12 cellular contexts compared by ENCODE assay signal in the genomic region with DNA sequence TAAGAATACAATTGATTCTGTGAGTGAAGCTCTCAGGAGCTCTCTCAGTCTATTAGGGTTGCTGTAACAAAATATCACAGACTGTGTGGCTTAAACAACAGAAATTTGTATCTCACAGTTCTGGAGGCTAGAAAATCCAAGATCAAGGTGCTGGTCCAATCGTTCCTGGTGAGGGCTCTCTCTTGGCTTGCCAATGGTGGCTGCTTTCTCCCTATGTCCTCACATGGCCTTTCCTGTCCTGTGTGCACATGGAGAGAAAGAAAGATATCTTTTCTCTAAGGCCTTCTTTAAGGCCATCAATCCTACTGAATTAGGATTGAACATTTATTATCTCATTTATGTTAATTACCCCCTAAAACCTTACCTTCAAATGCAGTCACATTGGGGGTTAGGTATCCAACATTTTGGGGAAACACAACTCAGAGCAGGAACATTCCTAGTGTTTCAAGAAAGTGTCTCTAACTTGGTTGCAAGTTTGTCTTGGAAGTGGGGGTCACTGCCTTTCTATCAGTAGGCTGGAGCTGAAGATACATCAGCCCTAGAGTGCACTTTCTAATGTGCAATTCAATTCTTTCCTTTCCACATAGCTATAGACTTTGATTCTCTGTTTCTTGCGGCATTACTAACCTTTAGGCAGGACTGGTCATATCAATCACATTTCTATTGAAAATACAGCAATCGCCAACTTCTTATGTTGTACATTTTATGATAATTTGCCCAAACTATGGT. TPM values are rescaled to one million over a fixed set of nuclear protein-coding genes. Genes with fewer than 3 reads are reported as not detected.
"Had no signal": no experiment of that assay in that cellular context is flagged by ENCODE, and none has a peak within 500 bp of the region (broad histone marks: within the 10 kb centered on the region; RNA-seq: fewer than 3 reads in every experiment).

No MANE protein-coding gene starts in this region.

- H3K4me1 Mint-ChIP-seq: activated B cell treated with CpG ODN at 0.5 μM for 24 hours; activated CD4-positive, alpha-beta memory T cell treated with anti-CD3 and anti-CD28 coated beads, Interleukin-2, amount 10 ng/mL, durations not matched to agents 7 days and 5 days; activated CD8-positive, alpha-beta memory T cell treated with anti-CD3 and anti-CD28 coated beads, Interleukin-2, amount 10 ng/mL, durations not matched to agents 7 days and 5 days; natural killer cell had no signal

- H3K36me3 ChIP-seq: cardiac muscle cell, vagina had no signal

- H3K9me3 ChIP-seq: vagina had no signal

- H3K27ac Mint-ChIP-seq: activated B cell treated with CpG ODN at 0.5 μM for 24 hours; activated CD4-positive, alpha-beta memory T cell treated with anti-CD3 and anti-CD28 coated beads, Interleukin-2, amount 10 ng/mL, durations not matched to agents 7 days and 5 days; activated CD8-positive, alpha-beta memory T cell treated with anti-CD3 and anti-CD28 coated beads, Interleukin-2, amount 10 ng/mL, durations not matched to agents 7 days and 5 days; activated naive CD8-positive, alpha-beta T cell; effector memory CD8-positive, alpha-beta T cell; natural killer cell; progenitor cell of endocrine pancreas; stimulated activated naive CD8-positive, alpha-beta T cell treated with anti-CD3 and anti-CD28 coated beads, Interleukin-15, Interleukin-2, amounts not matched to agents 100 ng/mL and 50 ng/mL, for 24 hours had no signal

- H3K27ac ChIP-seq: cardiac muscle cell, tibial nerve had no signal

- DNase-seq: activated B cell treated with CpG ODN at 0.5 μM for 24 hours; activated CD4-positive, alpha-beta memory T cell treated with anti-CD3 and anti-CD28 coated beads, Interleukin-2, amount 10 ng/mL, durations not matched to agents 7 days and 5 days; activated CD4-positive, alpha-beta T cell treated with anti-CD3 and anti-CD28 coated beads for 48 hours; activated CD8-positive, alpha-beta memory T cell treated with anti-CD3 and anti-CD28 coated beads, Interleukin-2, amount 10 ng/mL, durations not matched to agents 7 days and 5 days; effector memory CD8-positive, alpha-beta T cell; natural killer cell had no signal

- H3K4me3 Mint-ChIP-seq: activated B cell treated with CpG ODN at 0.5 μM for 24 hours; activated CD4-positive, alpha-beta memory T cell treated with anti-CD3 and anti-CD28 coated beads, Interleukin-2, amount 10 ng/mL, durations not matched to agents 7 days and 5 days; activated CD8-positive, alpha-beta memory T cell treated with anti-CD3 and anti-CD28 coated beads, Interleukin-2, amount 10 ng/mL, durations not matched to agents 7 days and 5 days; activated naive CD8-positive, alpha-beta T cell; effector memory CD8-positive, alpha-beta T cell; natural killer cell; stimulated activated naive CD8-positive, alpha-beta T cell treated with anti-CD3 and anti-CD28 coated beads, Interleukin-15, Interleukin-2, amounts not matched to agents 100 ng/mL and 50 ng/mL, for 24 hours had no signal

- H3K27me3 ChIP-seq: cardiac muscle cell, tibial nerve, vagina had no signal

- H3K27me3 Mint-ChIP-seq: activated B cell treated with CpG ODN at 0.5 μM for 24 hours; activated CD4-positive, alpha-beta memory T cell treated with anti-CD3 and anti-CD28 coated beads, Interleukin-2, amount 10 ng/mL, durations not matched to agents 7 days and 5 days; activated CD8-positive, alpha-beta memory T cell treated with anti-CD3 and anti-CD28 coated beads, Interleukin-2, amount 10 ng/mL, durations not matched to agents 7 days and 5 days; effector memory CD8-positive, alpha-beta T cell; progenitor cell of endocrine pancreas; stimulated activated naive CD8-positive, alpha-beta T cell treated with anti-CD3 and anti-CD28 coated beads, Interleukin-15, Interleukin-2, amounts not matched to agents 100 ng/mL and 50 ng/mL, for 24 hours had no signal

- ATAC-seq: activated CD8-positive, alpha-beta memory T cell treated with anti-CD3 and anti-CD28 coated beads, Interleukin-2, amount 10 ng/mL, durations not matched to agents 7 days and 5 days; effector memory CD8-positive, alpha-beta T cell; natural killer cell had no signal

- H3K4me3 ChIP-seq: cardiac muscle cell, tibial nerve, vagina had no signal

- H3K36me3 Mint-ChIP-seq: activated CD8-positive, alpha-beta memory T cell treated with anti-CD3 and anti-CD28 coated beads, Interleukin-2, amount 10 ng/mL, durations not matched to agents 7 days and 5 days; activated naive CD8-positive, alpha-beta T cell; natural killer cell had no signal

- H3K9me3 Mint-ChIP-seq: activated B cell treated with CpG ODN at 0.5 μM for 24 hours; activated CD4-positive, alpha-beta memory T cell treated with anti-CD3 and anti-CD28 coated beads, Interleukin-2, amount 10 ng/mL, durations not matched to agents 7 days and 5 days; effector memory CD8-positive, alpha-beta T cell; stimulated activated naive CD8-positive, alpha-beta T cell treated with anti-CD3 and anti-CD28 coated beads, Interleukin-15, Interleukin-2, amounts not matched to agents 100 ng/mL and 50 ng/mL, for 24 hours had no signal

RNA-seq across cellular contexts. Expression of a gene that starts 24.8 kb away (rescaled TPM):
- total RNA-seq: activated B cell treated with CpG ODN at 0.5 μM for 24 hours; activated CD4-positive, alpha-beta memory T cell treated with anti-CD3 and anti-CD28 coated beads, Interleukin-2, amount 10 ng/mL, durations not matched to agents 7 days and 5 days; activated CD8-positive, alpha-beta memory T cell treated with anti-CD3 and anti-CD28 coated beads, Interleukin-2, amount 10 ng/mL, durations not matched to agents 7 days and 5 days had no signal
